ENCODE assay signal across 10 cellular contexts in the genomic region with DNA sequence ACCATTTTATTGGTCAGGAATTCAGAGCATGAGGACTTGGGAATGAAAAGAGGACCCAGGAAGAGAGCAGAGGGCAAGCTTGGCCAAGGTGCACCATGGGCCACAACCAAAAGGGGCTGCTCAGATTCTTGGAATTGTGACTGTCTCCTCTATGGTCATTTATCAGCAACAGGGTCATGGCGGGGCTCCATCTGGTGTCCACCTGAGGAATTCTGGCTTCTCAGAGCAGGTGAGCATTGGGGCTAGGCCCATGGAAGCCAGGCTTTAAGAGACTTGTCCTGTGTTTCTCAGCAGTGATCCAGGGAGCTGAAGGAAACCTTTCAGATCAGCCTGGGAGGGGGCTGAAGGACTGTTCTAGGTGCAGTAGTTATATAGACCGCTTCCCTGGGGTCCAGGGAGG. TPM values are rescaled to one million over a fixed set of nuclear protein-coding genes. Genes with fewer than 3 reads are reported as not detected.
DNase-seq lines count a peak whose midpoint lies in the region; ATAC-seq, FAIRE-seq and TF ChIP-seq lines count a peak whose summit lies in the region.
"Had no signal": no experiment of that assay in that cellular context is flagged by ENCODE, and none has a peak within 500 bp of the region (broad histone marks: within the 10 kb centered on the region; RNA-seq: fewer than 3 reads in every experiment).

No MANE protein-coding gene starts in this region.

- no peaks in the 10 kb centered on the region for H3K79me2 ChIP-seq in smooth muscle cell (ENCODE audit: low read depth)

- H3K4me1 ChIP-seq in smooth muscle cell (ENCODE audit: low read depth) = no peaks in the 10 kb centered on the region
- H3K4me1 ChIP-seq: prostate gland had no signal

- no peaks in the 10 kb centered on the region for H3K9me3 ChIP-seq in smooth muscle cell (replicated peaks; ENCODE audit: low read depth)
- H3K9me3 ChIP-seq: prostate gland had no signal

- FAIRE-seq in urothelium cell line (lab: Jason Lieb, UNC) = no peak

- no peak overlapping the region for H2AFZ ChIP-seq in smooth muscle cell (ENCODE audit: low read depth)

- 90% methylated on average over 2 of the region's 2 CpGs for WGBS in smooth muscle cell (ENCODE audit: low lambda C conversion rate)

- peak overlapping the region; percentile 79 for H3K9ac ChIP-seq in smooth muscle cell (ENCODE audit: low read depth)

- DNase-seq in DMS153 (lab: John Stamatoyannopoulos, UW) = peak; percentile 12
- no peak for DNase-seq in DMS153 treated with DMSO at 0.1 percent for 48 hours (lab: John Stamatoyannopoulos, UW; ENCODE audit: unreplicated experiment)
- peak; percentile 12 for DNase-seq in NCI-H748 treated with DMSO at 0.1 percent for 48 hours (lab: John Stamatoyannopoulos, UW)
- peak; percentile 53 for DNase-seq in iPS DF 4.7 (ENCODE audit: extremely low read depth, low spot score)
- no peak for DNase-seq in smooth muscle cell (lab: John Stamatoyannopoulos, UW; ENCODE audit: unreplicated experiment)
- no peak for DNase-seq in DMS 273 treated with DMSO at 0.1 percent for 48 hours (lab: John Stamatoyannopoulos, UW)
- DNase-seq in urothelium cell line (ENCODE audit: low spot score) = no peak
- DNase-seq: activated naive CD4-positive, alpha-beta T cell treated with anti-CD3 and anti-CD28 coated beads for 36 hours had no signal

- H3F3A ChIP-seq in smooth muscle cell (ENCODE audit: low read depth) = no peaks in the 10 kb centered on the region

- H3K27ac ChIP-seq in smooth muscle cell (ENCODE audit: low read depth) = peak overlapping the region; percentile 92
- H3K27ac ChIP-seq: prostate gland had no signal

- peak overlapping the region; percentile 45 for H3K4me2 ChIP-seq in smooth muscle cell

- no peak for ATAC-seq in GM19395 (IDR thresholded peaks at IDR 0.05; ENCODE audit: unreplicated experiment)

- peaks cover 4% of the 10 kb centered on the region for H3K27me3 ChIP-seq in smooth muscle cell (ENCODE audit: low read depth)

- no peak for TF ChIP-seq CTCF in smooth muscle cell (IDR thresholded peaks at IDR 0.05; ENCODE audit: borderline replicate concordance, insufficient read depth, poor library complexity, severe bottlenecking)

- no peaks in the 10 kb centered on the region for H4K20me1 ChIP-seq in smooth muscle cell (ENCODE audit: low read depth)

- no peak overlapping the region for H3K4me3 ChIP-seq in smooth muscle cell
- H3K4me3 ChIP-seq: prostate gland had no signal

- H3K36me3 ChIP-seq in smooth muscle cell (ENCODE audit: low read depth) = no peaks in the 10 kb centered on the region
- H3K36me3 ChIP-seq: prostate gland had no signal

RNA-seq across cellular contexts. Expression of a gene that starts 2.6 kb away (rescaled TPM):
- 1.7 and 2.7 TPM in 2 replicates for total RNA-seq in smooth muscle cell
- polyA plus RNA-seq in smooth muscle cell = 3.8 and 8.0 TPM in 2 replicates

Comparison
In these comparisons a context has a peak if more than half of its experiments do, and no peak if none do; other contexts are left out.
1. DNase-seq: peak in DMS153 (single experiment), NCI-H748 treated with DMSO at 0.1 percent for 48 hours (single experiment) and iPS DF 4.7 (single experiment); none in DMS153 treated with DMSO at 0.1 percent for 48 hours (single experiment), smooth muscle cell (single experiment), DMS 273 treated with DMSO at 0.1 percent for 48 hours (single experiment) and urothelium cell line (single experiment).